Comparison of ENCODE assay signal across 3 cellular contexts in the genomic region with DNA sequence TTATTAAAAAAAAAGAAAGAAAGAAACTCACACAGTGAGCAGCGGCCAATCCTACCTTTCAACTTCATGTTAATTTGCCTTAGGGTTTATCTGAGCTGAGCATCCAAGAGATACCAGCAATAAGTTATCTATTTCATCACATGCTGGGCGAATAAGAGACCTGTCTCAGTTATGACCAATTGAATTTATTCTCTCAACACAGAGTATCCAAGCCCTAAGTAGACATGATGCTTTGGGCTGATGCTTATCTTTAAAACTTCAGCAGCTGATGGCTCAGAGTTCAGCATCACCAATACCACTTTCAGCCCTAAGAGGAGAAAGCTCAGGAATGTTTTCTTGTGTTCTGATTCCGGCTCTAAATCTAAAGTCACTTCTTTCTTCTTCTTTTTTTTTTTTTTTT.
"Had no signal": no experiment of that assay in that cellular context is flagged by ENCODE, and none has a peak within 500 bp of the region (broad histone marks: within the 10 kb centered on the region; RNA-seq: fewer than 3 reads in every experiment).

No MANE protein-coding gene starts in this region.

- H3K4me3 ChIP-seq: GM12878 had no signal

- DNase-seq: GDM1, GF-D8 had no signal

- ATAC-seq: GM12878 had no signal
